13 cellular contexts compared by ENCODE assay signal in the genomic region with DNA sequence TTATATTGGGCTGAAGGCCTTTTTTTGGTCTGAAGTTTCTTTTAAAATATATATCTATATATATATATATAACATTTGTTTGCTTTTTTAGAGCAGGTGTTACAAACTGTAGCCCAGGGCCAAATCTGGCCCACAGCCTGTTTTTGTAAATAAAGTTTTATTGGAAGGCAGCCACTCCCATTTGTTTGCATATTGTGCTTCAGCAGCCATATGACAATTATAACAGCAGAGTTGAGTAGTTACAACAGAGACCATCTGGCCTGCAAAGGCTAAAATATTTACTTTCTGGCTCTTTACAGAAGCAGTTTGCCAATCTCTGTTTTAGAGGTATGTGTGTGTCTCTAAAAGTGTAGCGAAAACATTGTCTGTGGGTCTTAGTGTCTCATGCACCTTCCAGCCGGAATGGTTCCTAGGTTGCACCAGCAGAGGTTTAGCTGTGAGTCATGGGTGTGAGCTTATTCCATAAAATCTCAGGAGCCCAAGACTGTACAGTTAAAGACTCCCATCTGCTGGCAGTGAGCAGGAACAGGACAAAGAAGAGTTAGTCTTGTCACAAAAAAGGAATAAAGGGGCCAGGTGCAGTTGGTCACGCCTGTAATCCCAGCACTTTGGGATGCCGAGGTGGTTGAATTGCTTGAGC. TPM values are rescaled to one million over a fixed set of nuclear protein-coding genes. Genes with fewer than 3 reads are reported as not detected.
A peak's percentile ranks its signal among the peaks of the same experiment; 100 is the strongest.
DNase-seq lines count a peak whose midpoint lies in the region; ATAC-seq, FAIRE-seq and TF ChIP-seq lines count a peak whose summit lies in the region.
"Had no signal": no experiment of that assay in that cellular context is flagged by ENCODE, and none has a peak within 500 bp of the region (broad histone marks: within the 10 kb centered on the region; RNA-seq: fewer than 3 reads in every experiment).

No MANE protein-coding gene starts in this region.

- intact Hi-C loops in CD14-positive monocyte (cut with micrococcal nuclease): no loop called here

- H3K9me3 Mint-ChIP-seq in CD14-positive monocyte: no peaks in the 10 kb centered on the region

- H3K4me1 Mint-ChIP-seq in CD14-positive monocyte: peaks cover 11% of the 10 kb centered on the region

- H3K27ac Mint-ChIP-seq in CD14-positive monocyte: no peak overlapping the region
- H3K27ac Mint-ChIP-seq: activated naive CD8-positive, alpha-beta T cell had no signal

- TF ChIP-seq CTCF in AG09319 (IDR thresholded peaks at IDR 0.05; ENCODE audit: low read depth, low read length): peak; percentile 12; the same call in 1 of the 2 replicates
- peak; percentile 34 for TF ChIP-seq CTCF in HFF-Myc (IDR thresholded peaks at IDR 0.05; ENCODE audit: low read depth, low read length, missing control alignments)
- peak; percentile 26 for TF ChIP-seq CTCF in fibroblast of the aortic adventitia (IDR thresholded peaks at IDR 0.05; ENCODE audit: insufficient read depth, low read length)
- TF ChIP-seq CTCF in CD14-positive monocyte (IDR thresholded peaks at IDR 0.05): no peak

- H3K4me3 Mint-ChIP-seq in CD14-positive monocyte: no peak overlapping the region
- H3K4me3 Mint-ChIP-seq: activated naive CD8-positive, alpha-beta T cell had no signal

- no peak for ATAC-seq in HG03097 (IDR thresholded peaks at IDR 0.05; ENCODE audit: low FRiP score, unreplicated experiment)
- ATAC-seq: activated CD4-positive, CD25-positive, alpha-beta regulatory T cell treated with anti-CD3 and anti-CD28 coated beads, Interleukin-2, amount 50 U/mL, for 24 hours had no signal

- peaks cover 60 to 81% of the 10 kb centered on the region in 2 donors for H3K36me3 Mint-ChIP-seq in CD14-positive monocyte

- FAIRE-seq in RCC 7860 (lab: Jason Lieb, UNC): no peak

- peaks cover 0 to 4% (median 0%) of the 10 kb centered on the region in 3 donors for H3K27me3 Mint-ChIP-seq in CD14-positive monocyte (ENCODE audit: low read depth in 3 of 3)
- H3K27me3 Mint-ChIP-seq: activated naive CD8-positive, alpha-beta T cell had no signal

- H3K4me3 ChIP-seq in HFF-Myc (replicated peaks; ENCODE audit: low read depth, low read length) (no peak overlapping the region), fibroblast of the aortic adventitia (ENCODE audit: low read depth, low read length) (no peak overlapping the region)
- H3K4me3 ChIP-seq: esophagus muscularis mucosa had no signal

- DNase-seq in AG09319 (ENCODE audit: extremely low read depth, low read depth): no peak
- peak; percentile 32 for DNase-seq in HFF-Myc (ENCODE audit: extremely low read depth, low read depth)
- peak; percentile 8 for DNase-seq in RCC 7860 (ENCODE audit: low spot score)
- peak; percentile 44 for DNase-seq in fibroblast of the aortic adventitia (ENCODE audit: low read depth)
- DNase-seq in RPMI8226: no peak
- DNase-seq in activated CD4-positive, CD25-positive, alpha-beta regulatory T cell (lab: John Stamatoyannopoulos, UW): no peak
- DNase-seq in CD14-positive monocyte (ENCODE audit: low spot score): no peak
- DNase-seq: GDM1, midbrain had no signal

RNA-seq across cellular contexts. Expression of gene LCMT1, which starts 23.8 kb away (rescaled TPM):
- 35.3 and 112 TPM in 2 replicates for total RNA-seq in fibroblast of the aortic adventitia (ENCODE audit: low replicate concordance)
- 10 to 100 TPM; 33.1 to 34.2 TPM for polyA plus RNA-seq in CD14-positive monocyte

Comparison
In these comparisons a context has a peak if more than half of its experiments do, and no peak if none do; other contexts are left out.
1. DNase-seq: peak in HFF-Myc (single experiment), RCC 7860 (single experiment) and fibroblast of the aortic adventitia (single experiment); none in AG09319 (single experiment), RPMI8226 (single experiment), activated CD4-positive, CD25-positive, alpha-beta regulatory T cell (0 of 4) and CD14-positive monocyte (single experiment).